24 cellular contexts compared by ENCODE assay signal in genomic region chr1:202247104-202247503, GRCh38. TPM values are rescaled to one million over a fixed set of nuclear protein-coding genes. Genes with fewer than 3 reads are reported as not detected.
DNase-seq lines count a peak whose midpoint lies in the region; ATAC-seq and TF ChIP-seq lines count a peak whose summit lies in the region.
"Had no signal": no experiment of that assay in that cellular context is flagged by ENCODE, and none has a peak within 500 bp of the region (broad histone marks: within the 10 kb centered on the region; RNA-seq: fewer than 3 reads in every experiment).

No MANE protein-coding gene starts in this region.

- H3K4me2 ChIP-seq in BLaER1: peak overlapping the region; percentile 98

- H3K4me3 ChIP-seq in BLaER1 (peak overlapping the region; percentile 63), RWPE2 (ENCODE audit: severe bottlenecking) (no peak overlapping the region)
- H3K4me3 ChIP-seq: GM12878, GM23248 had no signal

- H3K4me1 ChIP-seq in BLaER1: peaks cover 95% of the 10 kb centered on the region
- no peaks in the 10 kb centered on the region for H3K4me1 ChIP-seq in RWPE2 (ENCODE audit: insufficient read depth, poor library complexity, severe bottlenecking)

- H3K4me3 Mint-ChIP-seq in activated T-cell treated with anti-CD3 and anti-CD28 coated beads, Interleukin-2, amount 50 U/mL, for 24 hours: no peak overlapping the region
- no peak overlapping the region for H3K4me3 Mint-ChIP-seq in activated T-cell treated with anti-CD3 and anti-CD28 coated beads, Interleukin-2, amount 50 U/mL, for 72 hours
- H3K4me3 Mint-ChIP-seq: CD8-positive, alpha-beta memory T cell; HFFc6; IgD-negative memory B cell had no signal

- H3K27ac ChIP-seq in BLaER1 (peak overlapping the region; percentile 100), RWPE2 (ENCODE audit: poor library complexity, severe bottlenecking) (no peak overlapping the region)
- H3K27ac ChIP-seq: 22Rv1, GM23248 had no signal

- no peak overlapping the region for H3K27ac Mint-ChIP-seq in activated T-cell treated with anti-CD3 and anti-CD28 coated beads, Interleukin-2, amount 50 U/mL, for 24 hours
- no peak overlapping the region for H3K27ac Mint-ChIP-seq in activated T-cell treated with anti-CD3 and anti-CD28 coated beads, Interleukin-2, amount 50 U/mL, for 72 hours
- H3K27ac Mint-ChIP-seq: HFFc6, IgD-negative memory B cell had no signal

- H3K4me1 Mint-ChIP-seq in activated T-cell treated with anti-CD3 and anti-CD28 coated beads, Interleukin-2, amount 50 U/mL, for 24 hours (ENCODE audit: low read depth): no peaks in the 10 kb centered on the region
- no peaks in the 10 kb centered on the region for H3K4me1 Mint-ChIP-seq in activated T-cell treated with anti-CD3 and anti-CD28 coated beads, Interleukin-2, amount 50 U/mL, for 72 hours (ENCODE audit: low read depth)
- H3K4me1 Mint-ChIP-seq: CD4-positive, CD25-positive, alpha-beta regulatory T cell; CD8-positive, alpha-beta memory T cell had no signal

- TF ChIP-seq CTCF in RWPE2 (IDR thresholded peaks at IDR 0.05; ENCODE audit: poor library complexity, severe bottlenecking): no peak

- no peak for ATAC-seq in activated T-cell treated with anti-CD3 and anti-CD28 coated beads, Interleukin-2, amount 50 U/mL, for 72 hours (replicated peaks in 1 of 2)
- no peak for ATAC-seq in RWPE2 (ENCODE audit: low read depth)
- no peak for ATAC-seq in HG03571 (IDR thresholded peaks at IDR 0.05; ENCODE audit: unreplicated experiment)
- ATAC-seq in GM21825 (IDR thresholded peaks at IDR 0.05; ENCODE audit: unreplicated experiment): no peak
- ATAC-seq in GM18909 (IDR thresholded peaks at IDR 0.05; ENCODE audit: poor library complexity, unreplicated experiment): no peak
- ATAC-seq: GM12878, HCT116 had no signal

- H3K9ac ChIP-seq in BLaER1: peak overlapping the region; percentile 96
- H3K9ac ChIP-seq: GM23248 had no signal

- H3K27me3 Mint-ChIP-seq in activated T-cell treated with anti-CD3 and anti-CD28 coated beads, Interleukin-2, amount 50 U/mL, for 24 hours: no peaks in the 10 kb centered on the region
- H3K27me3 Mint-ChIP-seq in activated T-cell treated with anti-CD3 and anti-CD28 coated beads, Interleukin-2, amount 50 U/mL, for 72 hours (ENCODE audit: low read depth): peaks cover 12% of the 10 kb centered on the region

- H3K27me3 ChIP-seq in BLaER1 (no peaks in the 10 kb centered on the region), RWPE2 (ENCODE audit: insufficient read depth, poor library complexity, severe bottlenecking) (no peaks in the 10 kb centered on the region)

- H3K9me3 Mint-ChIP-seq in activated T-cell treated with anti-CD3 and anti-CD28 coated beads, Interleukin-2, amount 50 U/mL, for 24 hours: no peaks in the 10 kb centered on the region
- H3K9me3 Mint-ChIP-seq in activated T-cell treated with anti-CD3 and anti-CD28 coated beads, Interleukin-2, amount 50 U/mL, for 72 hours: no peaks in the 10 kb centered on the region
- H3K9me3 Mint-ChIP-seq: CD4-positive, CD25-positive, alpha-beta regulatory T cell; CD8-positive, alpha-beta memory T cell; HFFc6; IgD-negative memory B cell had no signal

- no peaks in the 10 kb centered on the region for H3K9me3 ChIP-seq in BLaER1
- H3K9me3 ChIP-seq in RWPE2 (ENCODE audit: severe bottlenecking): no peaks in the 10 kb centered on the region

- peak; percentile 7 for DNase-seq in activated T-cell treated with anti-CD3 and anti-CD28 coated beads, Interleukin-2, amount 50 U/mL, for 24 hours
- DNase-seq in activated T-cell treated with anti-CD3 and anti-CD28 coated beads, Interleukin-2, amount 50 U/mL, for 72 hours: no peak
- DNase-seq in RWPE2 (ENCODE audit: low spot score) (peak; percentile 6), islet precursor cell (peak; percentile 37)
- DNase-seq: C1 segment of cervical spinal cord; CD4-positive, CD25-positive, alpha-beta regulatory T cell; CD8-positive, alpha-beta memory T cell; COR-L47; DMS53; DND-41; EL; GM23248; HFFc6; KBM-7 had no signal

- H3K36me3 Mint-ChIP-seq in activated T-cell treated with anti-CD3 and anti-CD28 coated beads, Interleukin-2, amount 50 U/mL, for 24 hours (ENCODE audit: low read depth): no peaks in the 10 kb centered on the region
- no peaks in the 10 kb centered on the region for H3K36me3 Mint-ChIP-seq in activated T-cell treated with anti-CD3 and anti-CD28 coated beads, Interleukin-2, amount 50 U/mL, for 72 hours (ENCODE audit: insufficient read depth in 2 of 2)
- H3K36me3 Mint-ChIP-seq: CD4-positive, CD25-positive, alpha-beta regulatory T cell; IgD-negative memory B cell had no signal

- H3K36me3 ChIP-seq in BLaER1: no peaks in the 10 kb centered on the region
- no peaks in the 10 kb centered on the region for H3K36me3 ChIP-seq in RWPE2 (ENCODE audit: low read depth)

- no peaks in the 10 kb centered on the region for H4K20me1 ChIP-seq in BLaER1

RNA-seq across cellular contexts. Expression of gene LGR6, which starts 53.5 kb away (rescaled TPM):
- total RNA-seq in activated T-cell treated with anti-CD3 and anti-CD28 coated beads, Interleukin-2, amount 50 U/mL, for 72 hours: under 1 TPM; 0.22 to 0.69 TPM
- total RNA-seq: A673, G401, GM12878, GM23248, HFFc6 had no signal

Comparison
In these comparisons a context has a peak if more than half of its experiments do, and no peak if none do; other contexts are left out.
1. DNase-seq: peak in activated T-cell treated with anti-CD3 and anti-CD28 coated beads, Interleukin-2, amount 50 U/mL, for 24 hours (single experiment), RWPE2 (single experiment) and islet precursor cell (single experiment); none in activated T-cell treated with anti-CD3 and anti-CD28 coated beads, Interleukin-2, amount 50 U/mL, for 72 hours (0 of 2).